In genomic region chr1:34147301-34147700, GRCh38 we compare ENCODE assay signal across 23 cellular contexts. TPM values are rescaled to one million over a fixed set of nuclear protein-coding genes. Genes with fewer than 3 reads are reported as not detected.
A peak's percentile ranks its signal among the peaks of the same experiment; 100 is the strongest.
DNase-seq lines count a peak whose midpoint lies in the region; ATAC-seq, FAIRE-seq and TF ChIP-seq lines count a peak whose summit lies in the region.
"Had no signal": no experiment of that assay in that cellular context is flagged by ENCODE, and none has a peak within 500 bp of the region (broad histone marks: within the 10 kb centered on the region; RNA-seq: fewer than 3 reads in every experiment).

No MANE protein-coding gene starts in this region.

- H3K27me3 ChIP-seq in H7 (ENCODE audit: control insufficient read depth, insufficient read depth, low read length) (no peaks in the 10 kb centered on the region), iPS-20b (ENCODE audit: insufficient read depth, low read length) (no peaks in the 10 kb centered on the region), vagina (no peaks in the 10 kb centered on the region)
- H3K27me3 ChIP-seq: Peyer's patch had no signal

- H3K4me3 ChIP-seq in H7 (ENCODE audit: insufficient read depth, low read depth, low read length) (no peak overlapping the region), iPS-20b (ENCODE audit: low read length) (no peak overlapping the region), vagina (no peak overlapping the region)
- H3K4me3 ChIP-seq: Peyer's patch had no signal

- no peak for ATAC-seq in HG02798 (IDR thresholded peaks at IDR 0.05; ENCODE audit: poor library complexity, unreplicated experiment)
- ATAC-seq: T-cell had no signal

- H3K4me1 ChIP-seq in iPS-20b (ENCODE audit: insufficient read depth, low read length), result peaks cover 20% of the 10 kb centered on the region
- H3K4me1 ChIP-seq in vagina, result no peaks in the 10 kb centered on the region
- H3K4me1 ChIP-seq: Peyer's patch had no signal

- intact Hi-C loops in vagina (cut with DNase I), result no loop called here

- H3K36me3 ChIP-seq in H7 (replicated peaks; ENCODE audit: control insufficient read depth, insufficient read depth, low read length) (no peaks in the 10 kb centered on the region; the same call in 1 of the 2 replicates), iPS-20b (ENCODE audit: insufficient read depth, low read depth, low read length) (peaks cover 17% of the 10 kb centered on the region; the same call in 1 of the 2 replicates), vagina (no peaks in the 10 kb centered on the region)
- H3K36me3 ChIP-seq: Peyer's patch had no signal

- FAIRE-seq in HTR-8/SVneo (lab: Jason Lieb, UNC), result no peak
- FAIRE-seq: D721Med, GM19239 had no signal

- no peak for TF ChIP-seq CTCF in vagina (IDR thresholded peaks at IDR 0.05)

- DNase-seq in NCI-H1417 (lab: John Stamatoyannopoulos, UW) (peak in 2 of 3 experiments; percentile 51 to 75), NCI-H1417 treated with DMSO at 0.1 percent for 48 hours (lab: John Stamatoyannopoulos, UW) (no peak), H7 (peak; percentile 32), NCI-H774 (lab: John Stamatoyannopoulos, UW) (peak; percentile 48), vagina (ENCODE audit: extremely low spot score in 2 of 2) (no peak), HTR-8/SVneo (ENCODE audit: insufficient read length, low spot score) (no peak)
- DNase-seq: CD4-positive, alpha-beta memory T cell; HCEC 1CT; MV-4-11; NCI-H1436 treated with DMSO at 0.1 percent for 48 hours; NCI-H2081 treated with DMSO at 0.1 percent for 48 hours; NCI-H446; Peyer's patch; Right ventricle myocardium superior; SK-N-SH; T-cell had no signal

- no peaks in the 10 kb centered on the region for H3K9me3 ChIP-seq in iPS-20b (ENCODE audit: insufficient read depth, low read depth, low read length)
- no peaks in the 10 kb centered on the region for H3K9me3 ChIP-seq in vagina
- H3K9me3 ChIP-seq: Peyer's patch, SK-N-SH had no signal

- H3K9ac ChIP-seq in iPS-20b (ENCODE audit: low read depth, low read length), result no peak overlapping the region
- H3K9ac ChIP-seq: SK-N-SH had no signal

- TF ChIP-seq POLR2A in vagina (IDR thresholded peaks at IDR 0.05), result no peak

- peak overlapping the region; percentile 50 for H3K27ac ChIP-seq in iPS-20b (ENCODE audit: low read length)
- no peak overlapping the region for H3K27ac ChIP-seq in vagina
- H3K27ac ChIP-seq: 22Rv1, Peyer's patch had no signal

RNA-seq across cellular contexts. Expression of gene CSMD2, which starts 17.7 kb away (rescaled TPM):
- 5.8 and 6.3 TPM in 2 replicates for total RNA-seq in H7 (2014; rRNA removed; shearing (Covaris generic))
- 0.25 TPM for total RNA-seq in vagina
- total RNA-seq: B cell; CD4-positive, alpha-beta memory T cell; LHCN-M2 had no signal

RNA-seq across cellular contexts. Expression of gene C1orf94, which starts 29.4 kb away (rescaled TPM):
- total RNA-seq in H7 (2014; rRNA removed; shearing (Covaris generic)), result 6.5 and 11.8 TPM in 2 replicates
- not detected for total RNA-seq in vagina
- total RNA-seq: B cell; CD4-positive, alpha-beta memory T cell; LHCN-M2; Peyer's patch; Right ventricle myocardium superior; T-cell had no signal

Comparison
In these comparisons a context has a peak if more than half of its experiments do, and no peak if none do; other contexts are left out.
1. DNase-seq: peak in NCI-H1417 (2 of 3), H7 (single experiment) and NCI-H774 (single experiment); none in NCI-H1417 treated with DMSO at 0.1 percent for 48 hours (single experiment), vagina (0 of 2) and HTR-8/SVneo (single experiment).